In genomic region chr18:5895300-5895885, GRCh38 we compare ENCODE assay signal across 8 cellular contexts. TPM values are rescaled to one million over a fixed set of nuclear protein-coding genes. Genes with fewer than 3 reads are reported as not detected.
DNase-seq lines count a peak whose midpoint lies in the region; ATAC-seq and TF ChIP-seq lines count a peak whose summit lies in the region.

TMEM200C (minus strand) TSS chr18:5895522; CDS start chr18:5892063, 3,459 bp downstream.

- H3K4me3 ChIP-seq in NT2/D1 (ENCODE audit: insufficient read length, low read depth) = peak within 1 kb of the TSS; percentile 65

- H3K9me3 Mint-ChIP-seq in activated naive CD4-positive, alpha-beta T cell treated with anti-CD3 and anti-CD28 coated beads, Interleukin-2, amount 50 U/mL, for 24 hours = no peaks in the 10 kb centered on the region
- peaks cover 3% of the 10 kb centered on the region for H3K9me3 Mint-ChIP-seq in glutamatergic neuron (ENCODE audit: unreplicated experiment)

- ATAC-seq in HG03025 (IDR thresholded peaks at IDR 0.05; ENCODE audit: low FRiP score, unreplicated experiment) (no peak), HG03139 (IDR thresholded peaks at IDR 0.05; ENCODE audit: unreplicated experiment) (no peak)

- peaks cover 12% of the 10 kb centered on the region for H3K4me1 Mint-ChIP-seq in activated naive CD4-positive, alpha-beta T cell treated with anti-CD3 and anti-CD28 coated beads, Interleukin-2, amount 50 U/mL, for 24 hours
- H3K4me1 Mint-ChIP-seq in glutamatergic neuron (ENCODE audit: low read depth, unreplicated experiment) = peaks cover 18% of the 10 kb centered on the region

- H3K9me3 ChIP-seq in NT2/D1 (ENCODE audit: insufficient read depth, low read length) = no peaks in the 10 kb centered on the region

- H3K36me3 Mint-ChIP-seq in activated naive CD4-positive, alpha-beta T cell treated with anti-CD3 and anti-CD28 coated beads, Interleukin-2, amount 50 U/mL, for 24 hours = no peaks in the 10 kb centered on the region
- no peaks in the 10 kb centered on the region for H3K36me3 Mint-ChIP-seq in glutamatergic neuron (ENCODE audit: unreplicated experiment)

- H3K27ac Mint-ChIP-seq in activated naive CD4-positive, alpha-beta T cell treated with anti-CD3 and anti-CD28 coated beads, Interleukin-2, amount 50 U/mL, for 24 hours = no peak within 1 kb of the TSS
- H3K27ac Mint-ChIP-seq in glutamatergic neuron (ENCODE audit: unreplicated experiment) = peak within 1 kb of the TSS; percentile 76

- H3K4me3 Mint-ChIP-seq in activated naive CD4-positive, alpha-beta T cell treated with anti-CD3 and anti-CD28 coated beads, Interleukin-2, amount 50 U/mL, for 24 hours = peak within 1 kb of the TSS; percentile 79
- peak within 1 kb of the TSS; percentile 91 for H3K4me3 Mint-ChIP-seq in glutamatergic neuron (ENCODE audit: unreplicated experiment)

- H3K27me3 ChIP-seq in NT2/D1 (ENCODE audit: insufficient read depth, insufficient read length) = peaks cover 11% of the 10 kb centered on the region

- DNase-seq in activated naive CD4-positive, alpha-beta T cell (lab: John Stamatoyannopoulos, UW) = no peak
- DNase-seq in NT2/D1 (ENCODE audit: low read depth, low spot score) (no peak), glutamatergic neuron (peak; percentile 78), posterior cingulate gyrus (peak in 6 of 10 donors; percentile 20 to 84 (median 38)), UCSD-AML1 (lab: John Stamatoyannopoulos, UW; ENCODE audit: unreplicated experiment) (no peak)

- peak within 1 kb of the TSS; percentile 83 for H3K9ac ChIP-seq in NT2/D1 (ENCODE audit: insufficient read length, low read depth)

- H3K4me1 ChIP-seq in NT2/D1 (ENCODE audit: insufficient read depth, insufficient read length) = no peaks in the 10 kb centered on the region

- peaks cover 59% of the 10 kb centered on the region for H3K27me3 Mint-ChIP-seq in activated naive CD4-positive, alpha-beta T cell treated with anti-CD3 and anti-CD28 coated beads, Interleukin-2, amount 50 U/mL, for 24 hours
- H3K27me3 Mint-ChIP-seq in glutamatergic neuron (ENCODE audit: unreplicated experiment) = peaks cover 11% of the 10 kb centered on the region

- intact Hi-C loops in posterior cingulate gyrus (cut with DNase I) = no loop called here

- TF ChIP-seq CTCF in glutamatergic neuron (IDR thresholded peaks at IDR 0.05; ENCODE audit: partially characterized antibody, unreplicated experiment) = no peak

- H3K36me3 ChIP-seq in NT2/D1 (ENCODE audit: insufficient read depth, insufficient read length, low read length) = peaks cover 9% of the 10 kb centered on the region

RNA-seq across cellular contexts. Expression of gene TMEM200C, which starts in this region (rescaled TPM):
- 13.8 TPM for total RNA-seq in glutamatergic neuron (ENCODE audit: unreplicated experiment)

Comparison
In these comparisons a context has a peak if more than half of its experiments do, and no peak if none do; other contexts are left out.
1. DNase-seq: peak in glutamatergic neuron (single experiment) and posterior cingulate gyrus (6 of 10); none in activated naive CD4-positive, alpha-beta T cell (0 of 4), NT2/D1 (single experiment) and UCSD-AML1 (single experiment).